In genomic region chr3:194185225-194185624, GRCh38 we compare ENCODE assay signal across 22 cellular contexts. TPM values are rescaled to one million over a fixed set of nuclear protein-coding genes. Genes with fewer than 3 reads are reported as not detected.
"Had no signal": no experiment of that assay in that cellular context is flagged by ENCODE, and none has a peak within 500 bp of the region (broad histone marks: within the 10 kb centered on the region; RNA-seq: fewer than 3 reads in every experiment).

No MANE protein-coding gene starts in this region.

- H3K27me3 ChIP-seq: transverse colon, vagina had no signal

- H3K36me3 ChIP-seq: lower lobe of right lung, transverse colon, vagina had no signal

- DNase-seq: activated CD4-positive, alpha-beta T cell treated with anti-CD3 and anti-CD28 coated beads, Interleukin-2, amount 50 U/mL, for 1 hour; activated CD4-positive, CD25-positive, alpha-beta regulatory T cell; activated CD8-positive, alpha-beta memory T cell treated with anti-CD3 and anti-CD28 coated beads for 24 hours; activated gamma-delta T cell treated with Interleukin-2 at 50 U/mL for 16 hours; activated naive CD8-positive, alpha-beta T cell treated with anti-CD3 and anti-CD28 coated beads, Interleukin-2, amount 10 ng/mL, durations not matched to agents 7 days and 5 days; central memory CD4-positive, alpha-beta T cell; cortex of kidney; effector CD4-positive, alpha-beta T cell; foreskin fibroblast; glutamatergic neuron; left cardiac atrium; lower lobe of right lung; midbrain; stimulated activated CD4-positive, alpha-beta T cell treated with anti-CD3 and anti-CD28 coated beads, Interleukin-4, amount 100 ng/mL, for 4 hours; stimulated activated CD8-positive, alpha-beta memory T cell treated with anti-CD3 and anti-CD28 coated beads, Interleukin-4, amount 100 ng/mL, for 48 hours; stimulated activated naive CD4-positive, alpha-beta T cell treated with Interleukin-2 at 50 U/mL for 16 hours; substantia nigra; T-helper 17 cell; transverse colon had no signal

- H3K9me3 ChIP-seq: lower lobe of right lung, transverse colon, vagina had no signal

- H3K9me3 Mint-ChIP-seq: activated naive CD8-positive, alpha-beta T cell treated with anti-CD3 and anti-CD28 coated beads, Interleukin-2, amount 10 ng/mL, durations not matched to agents 7 days and 5 days had no signal

- H3K4me3 ChIP-seq: lower lobe of right lung, skin epidermis, transverse colon, vagina had no signal

- H3K36me3 Mint-ChIP-seq: activated naive CD8-positive, alpha-beta T cell treated with anti-CD3 and anti-CD28 coated beads, Interleukin-2, amount 10 ng/mL, durations not matched to agents 7 days and 5 days; brain had no signal

- H3K27ac ChIP-seq: lower lobe of right lung, skin epidermis, transverse colon, vagina had no signal

- H3K27ac Mint-ChIP-seq: activated naive CD8-positive, alpha-beta T cell treated with anti-CD3 and anti-CD28 coated beads, Interleukin-2, amount 10 ng/mL, durations not matched to agents 7 days and 5 days had no signal

- H3K27me3 Mint-ChIP-seq: T-helper 17 cell had no signal

- H3K4me3 Mint-ChIP-seq: activated naive CD8-positive, alpha-beta T cell treated with anti-CD3 and anti-CD28 coated beads, Interleukin-2, amount 10 ng/mL, durations not matched to agents 7 days and 5 days; brain; T-helper 17 cell had no signal

- H3K4me1 ChIP-seq: vagina had no signal

RNA-seq across cellular contexts. Expression of gene HES1, which starts 49.3 kb away (rescaled TPM):
- total RNA-seq: activated naive CD8-positive, alpha-beta T cell treated with anti-CD3 and anti-CD28 coated beads, Interleukin-2, amount 10 ng/mL, durations not matched to agents 7 days and 5 days had no signal
